Comparison of ENCODE assay signal across 19 cellular contexts in genomic region chr12:53972152-53972702, GRCh38. TPM values are rescaled to one million over a fixed set of nuclear protein-coding genes. Genes with fewer than 3 reads are reported as not detected.
DNase-seq lines count a peak whose midpoint lies in the region; TF ChIP-seq lines count a peak whose summit lies in the region.
"Had no signal": no experiment of that assay in that cellular context is flagged by ENCODE, and none has a peak within 500 bp of the region (broad histone marks: within the 10 kb centered on the region; RNA-seq: fewer than 3 reads in every experiment).

No MANE protein-coding gene starts in this region.

- peak overlapping the region; percentile 90 for H3K9ac ChIP-seq in adipocyte (ENCODE audit: low read length)

- H3K27me3 ChIP-seq in adipocyte (replicated peaks; ENCODE audit: control insufficient read depth, insufficient read depth, low read length) = peaks cover 58% of the 10 kb centered on the region

- DNase-seq in AG09309 (ENCODE audit: low read depth) (no peak), H4 (ENCODE audit: low spot score) (peak; percentile 57), adipocyte (ENCODE audit: low read depth) (no peak), kidney tubule cell (ENCODE audit: low spot score) (peak; percentile 63), NOMO-1 (lab: John Stamatoyannopoulos, UW; ENCODE audit: unreplicated experiment in 2 of 2) (no peak), MV-4-11 (lab: John Stamatoyannopoulos, UW) (no peak), HK-2 (ENCODE audit: unreplicated experiment) (no peak)
- DNase-seq in stimulated activated CD4-positive, alpha-beta T cell treated with anti-CD3 and anti-CD28 coated beads, Interleukin-4, amount 100 ng/mL, for 24 hours = no peak
- DNase-seq: activated gamma-delta T cell; dermis blood vessel endothelial cell; esophagus squamous epithelium; hypothalamus; left ventricle myocardium superior; naive thymus-derived CD4-positive, alpha-beta T cell; retina; stimulated activated CD4-positive, alpha-beta T cell treated with anti-CD3 and anti-CD28 coated beads, Interleukin-2, amount 100 ng/mL, for 48 hours; upper lobe of left lung had no signal

- H3K4me1 ChIP-seq in adipocyte (ENCODE audit: control insufficient read depth, insufficient read depth, low read length) = peaks cover 12% of the 10 kb centered on the region

- TF ChIP-seq CTCF in AG09309 (IDR thresholded peaks at IDR 0.05; ENCODE audit: control insufficient read depth, insufficient read depth, low read depth, low read length, missing control alignments) = no peak

- no peaks in the 10 kb centered on the region for H3K9me3 ChIP-seq in adipocyte (ENCODE audit: control insufficient read depth, low read length)
- H3K9me3 ChIP-seq: esophagus squamous epithelium, upper lobe of left lung had no signal

- peak overlapping the region; percentile 52 for H3K4me3 ChIP-seq in AG09309 (ENCODE audit: control insufficient read depth, low read depth, low read length)
- peak overlapping the region; percentile 86 for H3K4me3 ChIP-seq in adipocyte (ENCODE audit: low read length)
- H3K4me3 ChIP-seq: esophagus squamous epithelium, upper lobe of left lung had no signal

- H3K36me3 ChIP-seq in adipocyte (ENCODE audit: control insufficient read depth, insufficient read depth, low read length, severe bottlenecking) = no peaks in the 10 kb centered on the region
- H3K36me3 ChIP-seq: esophagus squamous epithelium, upper lobe of left lung had no signal

RNA-seq across cellular contexts. Expression of gene HOXC11, which starts 0.7 kb away (rescaled TPM):
- total RNA-seq in H4 (2014; rRNA removed; shearing (Covaris generic)) = 0.21 and 1.1 TPM in 2 replicates
- total RNA-seq: activated CD8-positive, alpha-beta memory T cell treated with anti-CD3 and anti-CD28 coated beads for 36 hours; dermis blood vessel endothelial cell; esophagus squamous epithelium; HepG2; left ventricle myocardium superior; naive thymus-derived CD4-positive, alpha-beta T cell; upper lobe of left lung had no signal

RNA-seq across cellular contexts. Expression of gene HOTAIR, which starts 2.5 kb away (rescaled TPM):
- total RNA-seq in H4 (2014; rRNA removed; shearing (Covaris generic)) = 1.6 and 2.7 TPM in 2 replicates
- total RNA-seq: activated CD8-positive, alpha-beta memory T cell treated with anti-CD3 and anti-CD28 coated beads for 36 hours; dermis blood vessel endothelial cell; esophagus squamous epithelium; HepG2; left ventricle myocardium superior; naive thymus-derived CD4-positive, alpha-beta T cell; upper lobe of left lung had no signal

RNA-seq across cellular contexts. Expression of gene HOXC10, which starts 12.7 kb away (rescaled TPM):
- 2.0 and 8.7 TPM in 2 replicates for total RNA-seq in H4 (2014; rRNA removed; shearing (Covaris generic))
- total RNA-seq: activated CD8-positive, alpha-beta memory T cell treated with anti-CD3 and anti-CD28 coated beads for 36 hours; HepG2; left ventricle myocardium superior; naive thymus-derived CD4-positive, alpha-beta T cell; upper lobe of left lung had no signal

RNA-seq across cellular contexts. Expression of gene HOXC12, which starts 17.5 kb away (rescaled TPM):
- total RNA-seq in H4 (2014; rRNA removed; shearing (Covaris generic)) = not detected in 2 replicates
- total RNA-seq: activated CD8-positive, alpha-beta memory T cell treated with anti-CD3 and anti-CD28 coated beads for 36 hours; dermis blood vessel endothelial cell; esophagus squamous epithelium; HepG2; left ventricle myocardium superior; naive thymus-derived CD4-positive, alpha-beta T cell; upper lobe of left lung had no signal

RNA-seq across cellular contexts. Expression of gene HOXC9, which starts 27.7 kb away (rescaled TPM):
- total RNA-seq in H4 (2014; rRNA removed; shearing (Covaris generic)) = 2.4 and 5.6 TPM in 2 replicates
- total RNA-seq: activated CD8-positive, alpha-beta memory T cell treated with anti-CD3 and anti-CD28 coated beads for 36 hours; left ventricle myocardium superior; naive thymus-derived CD4-positive, alpha-beta T cell had no signal

Comparison
In these comparisons a context has a peak if more than half of its experiments do, and no peak if none do; other contexts are left out.
1. DNase-seq: peak in H4 (single experiment) and kidney tubule cell (single experiment); none in AG09309 (single experiment), adipocyte (single experiment), NOMO-1 (0 of 2), MV-4-11 (single experiment), HK-2 (single experiment) and stimulated activated CD4-positive, alpha-beta T cell treated with anti-CD3 and anti-CD28 coated beads, Interleukin-4, amount 100 ng/mL, for 24 hours (single experiment).